In genomic region chr2:203104273-203104672, GRCh38 we compare ENCODE assay signal across 25 cellular contexts.
DNase-seq lines count a peak whose midpoint lies in the region; ATAC-seq, FAIRE-seq and TF ChIP-seq lines count a peak whose summit lies in the region.
"Had no signal": no experiment of that assay in that cellular context is flagged by ENCODE, and none has a peak within 500 bp of the region (broad histone marks: within the 10 kb centered on the region; RNA-seq: fewer than 3 reads in every experiment).

No MANE protein-coding gene starts in this region.

- TF ChIP-seq POLR2A in HepG2 (IDR thresholded peaks at IDR 0.05; ENCODE audit: insufficient read depth in 1 of 2, low read depth in 2 of 2, low read length in 2 of 2) (no peak), right lobe of liver (IDR thresholded peaks at IDR 0.05) (no peak), GM12878 (IDR thresholded peaks at IDR 0.05; ENCODE audit: low read depth, low read length) (no peak), erythroblast (IDR thresholded peaks at IDR 0.05; ENCODE audit: low read length) (no peak), breast epithelium (IDR thresholded peaks at IDR 0.05) (no peak)

- H2AFZ ChIP-seq in HepG2 (ENCODE audit: low read length) (no peak overlapping the region), GM12878 (ENCODE audit: control insufficient read depth, low read depth, low read length) (no peak overlapping the region)

- no peak overlapping the region for H3K27ac ChIP-seq in HepG2 (ENCODE audit: extremely low read length, insufficient read depth, low read length)
- H3K27ac ChIP-seq in right lobe of liver, result no peak overlapping the region
- H3K27ac ChIP-seq in GM12878 (ENCODE audit: control insufficient read depth, insufficient read depth), result no peak overlapping the region
- no peak overlapping the region for H3K27ac ChIP-seq in breast epithelium
- H3K27ac ChIP-seq: 22Rv1, A549, BLaER1 had no signal

- H3K4me3 ChIP-seq in HepG2 (replicated peaks in 1 of 3; ENCODE audit: insufficient read depth in 1 of 3, low read depth in 2 of 3, low read length in 3 of 3), result no peak overlapping the region
- H3K4me3 ChIP-seq in right lobe of liver, result no peak overlapping the region
- peak overlapping the region; percentile 17 for H3K4me3 ChIP-seq in adipocyte (ENCODE audit: low read length)
- no peak overlapping the region for H3K4me3 ChIP-seq in GM12878
- no peak overlapping the region for H3K4me3 ChIP-seq in breast epithelium
- H3K4me3 ChIP-seq: A549, BLaER1 had no signal

- SMC1A ChIA-PET in GM12878 (lab: Charles Lee; ENCODE audit: uncharacterized antibody, unreplicated experiment), result interaction anchor here (0.6 to 1.0 kb wide), 2 partner anchors 34 to 73 kb away, joined by 3 to 4 read pairs; no protein-coding TSS in a partner anchor

- FAIRE-seq in HepG2 (lab: Jason Lieb, UNC) (peak; percentile 56), GM12878 (lab: Jason Lieb, UNC) (no peak)
- FAIRE-seq: A549, GM18507 had no signal

- peaks cover 0 to 15% of the 10 kb centered on the region in 2 experiments; a peak in 2 of 5 replicates for H3K36me3 ChIP-seq in HepG2 (replicated peaks in 1 of 2; ENCODE audit: control insufficient read depth in 1 of 2, insufficient read depth in 2 of 2, low read length in 2 of 2)
- peaks cover 0 to 8% (median 7%) of the 10 kb centered on the region in 4 donors for H3K36me3 ChIP-seq in right lobe of liver
- peaks cover 78% of the 10 kb centered on the region for H3K36me3 ChIP-seq in adipocyte (ENCODE audit: control insufficient read depth, insufficient read depth, low read length, severe bottlenecking)
- no peaks in the 10 kb centered on the region for H3K36me3 ChIP-seq in GM12878 (ENCODE audit: control insufficient read depth in 2 of 2, insufficient read depth in 2 of 2, low read length in 1 of 2)
- no peaks in the 10 kb centered on the region for H3K36me3 ChIP-seq in breast epithelium
- H3K36me3 ChIP-seq: BE2C had no signal

- no peaks in the 10 kb centered on the region for H3K79me2 ChIP-seq in HepG2 (ENCODE audit: insufficient read depth, low read length)
- no peaks in the 10 kb centered on the region for H3K79me2 ChIP-seq in GM12878 (ENCODE audit: control insufficient read depth, insufficient read depth, low read length)

- TF ChIP-seq EP300 in HepG2 (IDR thresholded peaks at IDR 0.05; ENCODE audit: low read depth in 2 of 2, low read length in 2 of 2), result no peak
- TF ChIP-seq EP300 in HepG2 (CRISPR knock-in tag; IDR thresholded peaks at IDR 0.05; ENCODE audit: borderline replicate concordance), result no peak
- no peak for TF ChIP-seq EP300 in GM12878 (IDR thresholded peaks at IDR 0.05; ENCODE audit: borderline replicate concordance in 1 of 2, control insufficient read depth in 1 of 2, low read depth in 2 of 2, low read length in 2 of 2)

- TF ChIP-seq RAD21 in HepG2 (CRISPR knock-in tag; IDR thresholded peaks at IDR 0.05) (no peak), GM12878 (IDR thresholded peaks at IDR 0.05; ENCODE audit: insufficient read depth, low read depth, low read length) (no peak)

- RAD21 ChIA-PET in GM12878 (lab: Charles Lee; ENCODE audit: unreplicated experiment), result no interaction called here

- H3K9ac ChIP-seq in HepG2 (ENCODE audit: insufficient read depth, low read depth, low read length), result no peak overlapping the region
- H3K9ac ChIP-seq in adipocyte (ENCODE audit: low read length), result no peak overlapping the region
- H3K9ac ChIP-seq in GM12878 (ENCODE audit: control insufficient read depth, insufficient read depth, low read length), result no peak overlapping the region
- H3K9ac ChIP-seq: BLaER1 had no signal

- in situ Hi-C loops in HepG2 (cut with HindIII; ENCODE audit: extremely low pct_ligation_motif_present, low pct_unique_long_range_greater_than_20kb), result no loop called here
- in situ Hi-C loops in GM12878 (cut with MboI), result no loop called here

- no peaks in the 10 kb centered on the region for H4K20me1 ChIP-seq in HepG2 (ENCODE audit: insufficient read depth, low read length)
- H4K20me1 ChIP-seq in GM12878 (ENCODE audit: control insufficient read depth, insufficient read depth), result no peaks in the 10 kb centered on the region
- H4K20me1 ChIP-seq: BLaER1 had no signal

- POLR2A ChIA-PET in HepG2 (lab: Yijun Ruan, JAX) (no interaction called here), GM12878 (lab: Charles Lee) (no interaction called here)

- TF ChIP-seq CTCF in HepG2 (CRISPR knock-in tag; IDR thresholded peaks at IDR 0.05) (no peak), right lobe of liver (IDR thresholded peaks at IDR 0.05) (no peak), GM12878 (IDR thresholded peaks at IDR 0.05 in 2 of 3, conservative IDR thresholded peaks at IDR 0.05 in 1 of 3; ENCODE audit: control insufficient read depth in 2 of 3, extremely low read depth in 1 of 3, insufficient read depth in 1 of 3, low read depth in 3 of 3, low read length in 3 of 3) (no peak), breast epithelium (IDR thresholded peaks at IDR 0.05) (no peak)

- CTCF ChIA-PET in HepG2 (lab: Yijun Ruan, JAX; ENCODE audit: low intra/inter-chr PET ratio, low total read pairs) (no interaction called here), GM12878 (lab: Yijun Ruan, JAX) (no interaction called here)

- intact Hi-C loops in HepG2 (cut with micrococcal nuclease; ENCODE audit: unreplicated experiment), result no loop called here
- intact Hi-C loops in right lobe of liver (cut with DNase I), result no loop called here
- intact Hi-C loops in GM12878 (cut with micrococcal nuclease; ENCODE audit: unreplicated experiment), result no loop called here
- intact Hi-C loops in breast epithelium (cut with DNase I; ENCODE audit: low total_unique reads), result no loop called here

- ATAC-seq in HepG2 (no peak), right lobe of liver (no peak), GM12878 (no peak)
- ATAC-seq: A549 had no signal

- H3K9me3 ChIP-seq in HepG2 (ENCODE audit: low read length), result peaks cover 16% of the 10 kb centered on the region; the same call in 1 of the 2 replicates
- H3K9me3 ChIP-seq in right lobe of liver, result no peaks in the 10 kb centered on the region
- peaks cover 14% of the 10 kb centered on the region for H3K9me3 ChIP-seq in adipocyte (ENCODE audit: control insufficient read depth, low read length)
- H3K9me3 ChIP-seq in GM12878 (replicated peaks; ENCODE audit: control insufficient read depth, insufficient read depth, low read length), result peaks cover 12% of the 10 kb centered on the region
- peaks cover 8 to 14% of the 10 kb centered on the region in 2 donors for H3K9me3 ChIP-seq in breast epithelium
- H3K9me3 ChIP-seq: BE2C had no signal

- DNase-seq in HepG2 (ENCODE audit: low spot score) (no peak), right lobe of liver (no peak), adipocyte (ENCODE audit: low read depth) (no peak), GM12878 (ENCODE audit: low read depth, low spot score) (no peak), erythroblast (lab: John Stamatoyannopoulos, UW) (peak; percentile 11 to 17), breast epithelium (ENCODE audit: low spot score in 2 of 2) (no peak), NCI-H748 (lab: John Stamatoyannopoulos, UW; ENCODE audit: unreplicated experiment) (no peak), AML-193 (lab: John Stamatoyannopoulos, UW) (no peak)
- DNase-seq: BE2C; C1 segment of cervical spinal cord; CD4-positive, alpha-beta memory T cell; CD4-positive, CD25-positive, alpha-beta regulatory T cell; CD8-positive, alpha-beta memory T cell; COR-L47; DMS 273 treated with DMSO at 0.1 percent for 48 hours; DMS153; DMS53; DMS79; DND-41; EL; GDM1 had no signal

- H3K4me2 ChIP-seq in HepG2 (ENCODE audit: low read depth, low read length) (no peak overlapping the region), GM12878 (ENCODE audit: control insufficient read depth, insufficient read depth) (no peak overlapping the region)
- H3K4me2 ChIP-seq: A549, BLaER1 had no signal

- BruUV-seq in HepG2 (replicated peaks; lab: Mats Ljungman, UMichigan), result no TSS peak
- BruUV-seq in GM12878 (replicated peaks; lab: Mats Ljungman, UMichigan), result no TSS peak

- H3K27me3 ChIP-seq in HepG2 (ENCODE audit: control insufficient read depth in 1 of 2, insufficient read depth in 2 of 2, low read length in 2 of 2) (no peaks in the 10 kb centered on the region), right lobe of liver (no peaks in the 10 kb centered on the region), adipocyte (replicated peaks; ENCODE audit: control insufficient read depth, insufficient read depth, low read length) (no peaks in the 10 kb centered on the region), GM12878 (replicated peaks in 1 of 2; ENCODE audit: control insufficient read depth in 2 of 2, insufficient read depth in 2 of 2, low read length in 1 of 2) (no peaks in the 10 kb centered on the region), breast epithelium (no peaks in the 10 kb centered on the region)
- H3K27me3 ChIP-seq: BE2C, BLaER1 had no signal

- H3K4me1 ChIP-seq in HepG2 (ENCODE audit: insufficient read depth, low read length) (no peaks in the 10 kb centered on the region), right lobe of liver (no peaks in the 10 kb centered on the region), adipocyte (ENCODE audit: control insufficient read depth, insufficient read depth, low read length) (no peaks in the 10 kb centered on the region), GM12878 (ENCODE audit: control insufficient read depth, insufficient read depth, low read length) (no peaks in the 10 kb centered on the region), breast epithelium (no peaks in the 10 kb centered on the region)
- H3K4me1 ChIP-seq: A549, BLaER1 had no signal

TF ChIP-seq in HepG2, 621 proteins besides CTCF, POLR2A, EP300 and RAD21 (continues in another document):
- TF ChIP-seq ZNF83 (CRISPR knock-in tag; IDR thresholded peaks at IDR 0.05; ENCODE audit: borderline replicate concordance) (no peak), SETDB1 (CRISPR knock-in tag; IDR thresholded peaks at IDR 0.05; ENCODE audit: borderline replicate concordance) (no peak), KDM6A (CRISPR knock-in tag; IDR thresholded peaks at IDR 0.05; ENCODE audit: low read depth) (no peak), ZNF234 (CRISPR knock-in tag; conservative IDR thresholded peaks at IDR 0.05) (no peak), ZNF670 (CRISPR knock-in tag; IDR thresholded peaks at IDR 0.05; ENCODE audit: borderline replicate concordance) (no peak), NBN (conservative IDR thresholded peaks at IDR 0.05) (no peak), SRSF1 (optimal IDR thresholded peaks at IDR 0.05; ENCODE audit: low read depth, low read length) (no peak), EED (CRISPR knock-in tag; IDR thresholded peaks at IDR 0.05) (no peak)

TF ChIP-seq in GM12878, 131 proteins besides CTCF, POLR2A, EP300 and RAD21 (continues in another document):
- TF ChIP-seq HSF1 (IDR thresholded peaks at IDR 0.05; ENCODE audit: low read depth, low read length), result no peak

Comparison
In these comparisons a context has a peak if more than half of its experiments do, and no peak if none do; other contexts are left out.
1. DNase-seq: peak in erythroblast (2 of 2); none in HepG2 (single experiment), right lobe of liver (0 of 3), adipocyte (single experiment), GM12878 (single experiment), breast epithelium (0 of 2), NCI-H748 (single experiment) and AML-193 (0 of 2).
2. Of the 75 proteins assayed by ChIP-seq in both HepG2 and GM12878: peak only in HepG2: none; only in GM12878: CBX5; in both: none; in neither: 74.